ENCODE assay signal across 17 cellular contexts in genomic region chrX:28391528-28391927, GRCh38.
"Had no signal": no experiment of that assay in that cellular context is flagged by ENCODE, and none has a peak within 500 bp of the region (broad histone marks: within the 10 kb centered on the region; RNA-seq: fewer than 3 reads in every experiment).

No MANE protein-coding gene starts in this region.

- H3K9me3 ChIP-seq: adrenal gland, breast epithelium, esophagus muscularis mucosa, neutrophil had no signal

- ATAC-seq: left lobe of liver; natural killer cell; stimulated activated memory B cell treated with anti-CD40 and anti-IgM and Interleukin-4, amounts not matched to agents 10 μg/mL and 1 μg/mL and 100 μg/mL, for 72 hours; WTC11 had no signal

- H3K4me3 ChIP-seq: adrenal gland, breast epithelium, esophagus muscularis mucosa had no signal

- DNase-seq: activated CD4-positive, alpha-beta memory T cell treated with anti-CD3 and anti-CD28 coated beads, Interleukin-2, amount 10 ng/mL, durations not matched to agents 7 days and 5 days; activated CD4-positive, alpha-beta T cell treated with anti-CD3 and anti-CD28 coated beads for 4 hours; activated effector memory CD4-positive, alpha-beta T cell treated with Interleukin-2 at 50 U/mL for 16 hours; activated naive CD4-positive, alpha-beta T cell treated with anti-CD3 and anti-CD28 coated beads, Interleukin-2, amount 50 U/mL, for 16 hours; activated T-cell treated with anti-CD3 and anti-CD28 coated beads, Interleukin-2, amount 50 U/mL, for 24 hours; adrenal gland; foreskin melanocyte; head of caudate nucleus; natural killer cell; posterior cingulate gyrus; retina had no signal

- H3K27ac ChIP-seq: adrenal gland, breast epithelium, esophagus muscularis mucosa, neutrophil had no signal

- H3K4me1 ChIP-seq: adrenal gland, breast epithelium, esophagus muscularis mucosa had no signal

- H3K36me3 ChIP-seq: adrenal gland, breast epithelium, esophagus muscularis mucosa, neutrophil had no signal

- H3K27me3 ChIP-seq: adrenal gland, breast epithelium, esophagus muscularis mucosa, neutrophil had no signal
